ENCODE assay signal across 8 cellular contexts in genomic region chr20:32470025-32470861, GRCh38.
DNase-seq lines count a peak whose midpoint lies in the region; ATAC-seq lines count a peak whose summit lies in the region.

No MANE protein-coding gene starts in this region.

- ATAC-seq in left ventricle myocardium superior (peak; percentile 40), HG03025 (IDR thresholded peaks at IDR 0.05; ENCODE audit: low FRiP score, unreplicated experiment) (no peak), GM21515 (IDR thresholded peaks at IDR 0.05; ENCODE audit: unreplicated experiment) (no peak), GM18873 (IDR thresholded peaks at IDR 0.05; ENCODE audit: low FRiP score, unreplicated experiment) (no peak)
- ATAC-seq in stimulated activated effector memory CD8-positive, alpha-beta T cell treated with anti-CD3 and anti-CD28 coated beads, Interleukin-12 subunit alpha, Interleukin-12 subunit beta, amount 100 ng/mL, for 72 hours = peak; percentile 29

- no peaks in the 10 kb centered on the region for H3K27me3 Mint-ChIP-seq in activated naive CD8-positive, alpha-beta T cell

- intact Hi-C loops in left ventricle myocardium superior (cut with micrococcal nuclease) = no loop called here

- no peak overlapping the region for H3K4me3 Mint-ChIP-seq in activated naive CD8-positive, alpha-beta T cell
- H3K4me3 Mint-ChIP-seq in stimulated activated effector memory CD8-positive, alpha-beta T cell treated with anti-CD3 and anti-CD28 coated beads, Interleukin-12 subunit alpha, Interleukin-12 subunit beta, amount 100 ng/mL, for 72 hours = no peak overlapping the region

- H3K9me3 Mint-ChIP-seq in activated naive CD8-positive, alpha-beta T cell (ENCODE audit: low read depth) = no peaks in the 10 kb centered on the region
- H3K9me3 Mint-ChIP-seq in stimulated activated effector memory CD8-positive, alpha-beta T cell treated with anti-CD3 and anti-CD28 coated beads, Interleukin-12 subunit alpha, Interleukin-12 subunit beta, amount 100 ng/mL, for 72 hours = no peaks in the 10 kb centered on the region

- H3K36me3 Mint-ChIP-seq in activated naive CD8-positive, alpha-beta T cell = no peaks in the 10 kb centered on the region
- peaks cover 25% of the 10 kb centered on the region for H3K36me3 Mint-ChIP-seq in stimulated activated effector memory CD8-positive, alpha-beta T cell treated with anti-CD3 and anti-CD28 coated beads, Interleukin-12 subunit alpha, Interleukin-12 subunit beta, amount 100 ng/mL, for 72 hours

- DNase-seq in G401 (ENCODE audit: low spot score) (peak; percentile 23), Kasumi-1 (lab: John Stamatoyannopoulos, UW) (peak; percentile 42 to 43), left ventricle myocardium superior (peak; percentile 71)
- DNase-seq in stimulated activated effector memory CD8-positive, alpha-beta T cell treated with anti-CD3 and anti-CD28 coated beads, Interleukin-12 subunit alpha, Interleukin-12 subunit beta, amount 100 ng/mL, for 72 hours (ENCODE audit: low spot score in 2 of 2) = no peak

- peaks cover 7% of the 10 kb centered on the region for H3K4me1 Mint-ChIP-seq in activated naive CD8-positive, alpha-beta T cell (ENCODE audit: low read depth)
- peaks cover 12% of the 10 kb centered on the region for H3K4me1 Mint-ChIP-seq in stimulated activated effector memory CD8-positive, alpha-beta T cell treated with anti-CD3 and anti-CD28 coated beads, Interleukin-12 subunit alpha, Interleukin-12 subunit beta, amount 100 ng/mL, for 72 hours

- in situ Hi-C loops in G401 (cut with HindIII; ENCODE audit: low sequenced_read_pairs) = no loop called here

- H3K27ac Mint-ChIP-seq in activated naive CD8-positive, alpha-beta T cell = peak overlapping the region; percentile 50
- peak overlapping the region; percentile 87 for H3K27ac Mint-ChIP-seq in stimulated activated effector memory CD8-positive, alpha-beta T cell treated with anti-CD3 and anti-CD28 coated beads, Interleukin-12 subunit alpha, Interleukin-12 subunit beta, amount 100 ng/mL, for 72 hours

Comparison
In these comparisons a context has a peak if more than half of its experiments do, and no peak if none do; other contexts are left out.
1. DNase-seq: peak in G401 (single experiment), Kasumi-1 (2 of 2) and left ventricle myocardium superior (single experiment); none in stimulated activated effector memory CD8-positive, alpha-beta T cell treated with anti-CD3 and anti-CD28 coated beads, Interleukin-12 subunit alpha, Interleukin-12 subunit beta, amount 100 ng/mL, for 72 hours (0 of 2).
2. ATAC-seq: peak in left ventricle myocardium superior (single experiment) and stimulated activated effector memory CD8-positive, alpha-beta T cell treated with anti-CD3 and anti-CD28 coated beads, Interleukin-12 subunit alpha, Interleukin-12 subunit beta, amount 100 ng/mL, for 72 hours (single experiment); none in HG03025 (single experiment), GM21515 (single experiment) and GM18873 (single experiment).